Comparison of ENCODE assay signal across 10 cellular contexts in the genomic region with DNA sequence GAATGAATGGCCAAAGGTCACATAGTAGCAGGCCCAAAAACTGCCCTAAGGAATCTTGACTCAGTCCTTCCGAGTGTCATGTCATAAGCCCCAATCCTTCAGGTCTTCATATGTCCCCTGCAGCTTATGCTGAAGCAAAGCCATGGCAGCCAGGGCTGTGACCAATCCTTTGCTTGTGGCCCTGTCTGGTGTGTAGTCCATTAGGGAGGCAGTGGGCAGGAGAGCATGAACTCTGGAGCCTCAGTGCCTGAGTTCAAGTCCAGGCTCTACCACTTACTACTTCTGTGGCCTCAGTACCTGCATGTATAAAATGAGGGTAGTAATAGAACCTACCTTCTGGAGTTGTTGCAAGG. TPM values are rescaled to one million over a fixed set of nuclear protein-coding genes. Genes with fewer than 3 reads are reported as not detected.
DNase-seq lines count a peak whose midpoint lies in the region; ATAC-seq, FAIRE-seq and TF ChIP-seq lines count a peak whose summit lies in the region.
"Had no signal": no experiment of that assay in that cellular context is flagged by ENCODE, and none has a peak within 500 bp of the region (broad histone marks: within the 10 kb centered on the region; RNA-seq: fewer than 3 reads in every experiment).

No MANE protein-coding gene starts in this region.

- H3K27me3 ChIP-seq in Caco-2 (replicated peaks; ENCODE audit: control insufficient read depth, insufficient read depth, low read length) = no peaks in the 10 kb centered on the region

- POLR2A ChIA-PET in A549 (lab: Yijun Ruan, JAX) = no interaction called here
- POLR2A ChIA-PET in Caco-2 (lab: Charles Lee) = interaction anchor here (0.7 to 1.0 kb wide), 2 partner anchors 9 to 18 kb away, joined by 4 read pairs; no protein-coding TSS in a partner anchor

- peaks cover 8% of the 10 kb centered on the region for H3K36me3 ChIP-seq in Caco-2 (ENCODE audit: control insufficient read depth, insufficient read depth, low read length)

- no peak for TF ChIP-seq RAD21 in A549 (conservative IDR thresholded peaks at IDR 0.05 in 1 of 2, IDR thresholded peaks at IDR 0.05 in 1 of 2)

- WGBS in A549 (ENCODE audit: missing lambda C conversion rate) = 60% methylated on average over 1 of the region's 1 CpG

- no TSS peak for BruUV-seq in Caco-2 (replicated peaks; lab: Mats Ljungman, UMichigan)

- H3K36me3 Mint-ChIP-seq in Caco-2 (ENCODE audit: insufficient read depth, unreplicated experiment) (peaks cover 57% of the 10 kb centered on the region), nephron progenitor cell (ENCODE audit: low read depth) (peaks cover 35% of the 10 kb centered on the region)

- H3K4me1 Mint-ChIP-seq in Caco-2 (ENCODE audit: low read depth, unreplicated experiment) = peaks cover 39% of the 10 kb centered on the region
- peaks cover 72% of the 10 kb centered on the region for H3K4me1 Mint-ChIP-seq in nephron progenitor cell

- H3K27me3 Mint-ChIP-seq in Caco-2 (ENCODE audit: insufficient read depth, unreplicated experiment) (no peaks in the 10 kb centered on the region), nephron progenitor cell (ENCODE audit: low read depth, poor library complexity) (peaks cover 14% of the 10 kb centered on the region)

- H3K27ac ChIP-seq in A549 (peak overlapping the region; percentile 81 to 84), coronary artery (peak overlapping the region; percentile 95 to 96)
- H3K27ac ChIP-seq: HL-60 had no signal

- no peak for TF ChIP-seq CTCF in A549 (IDR thresholded peaks at IDR 0.05)
- TF ChIP-seq CTCF in Caco-2 (IDR thresholded peaks at IDR 0.05; ENCODE audit: insufficient read depth in 1 of 2, low read depth in 1 of 2, low read length in 1 of 2, severe bottlenecking in 1 of 2, unreplicated experiment in 1 of 2) = no peak
- TF ChIP-seq CTCF in coronary artery (IDR thresholded peaks at IDR 0.05) = no peak
- TF ChIP-seq CTCF in nephron progenitor cell (IDR thresholded peaks at IDR 0.05) = no peak

- DNase-seq in A549 (ENCODE audit: low read depth in 1 of 2, low spot score in 1 of 2) (no peak), Caco-2 (peak in 1 of 2 experiments; percentile 37), coronary artery (ENCODE audit: low spot score) (no peak), nephron progenitor cell (no peak), GM19240 (ENCODE audit: insufficient read length, low spot score) (no peak)
- DNase-seq in central memory CD4-positive, alpha-beta T cell = no peak
- DNase-seq: activated CD8-positive, alpha-beta memory T cell treated with anti-CD3 and anti-CD28 coated beads, Interleukin-2, amount 50 U/mL, for 48 hours had no signal

- H3K27ac Mint-ChIP-seq in Caco-2 (ENCODE audit: unreplicated experiment) (peak overlapping the region; percentile 72), nephron progenitor cell (peak overlapping the region; percentile 29)

- no peaks in the 10 kb centered on the region for H3K9me3 Mint-ChIP-seq in Caco-2 (ENCODE audit: unreplicated experiment)
- H3K9me3 Mint-ChIP-seq in nephron progenitor cell = no peaks in the 10 kb centered on the region

- intact Hi-C loops in Caco-2 (cut with micrococcal nuclease; ENCODE audit: unreplicated experiment) = loop anchor here (2.0 kb wide), 1 partner anchor 18 kb away; no protein-coding TSS in a partner anchor

- no peak for TF ChIP-seq POLR2A in A549 (IDR thresholded peaks at IDR 0.05; ENCODE audit: low read length)

- H3K9me3 ChIP-seq in A549 (no peaks in the 10 kb centered on the region), Caco-2 (no peaks in the 10 kb centered on the region)

- peak overlapping the region; percentile 75 for H3K4me2 ChIP-seq in A549

- FAIRE-seq in A549 (lab: Jason Lieb, UNC) = no peak

- CTCF ChIA-PET in A549 (lab: Yijun Ruan, JAX) = interaction anchor here (1.0 to 3.9 kb wide), 2 partner anchors 16 to 18 kb away, joined by 3 to 11 read pairs; no protein-coding TSS in a partner anchor
- CTCF ChIA-PET in Caco-2 (lab: Charles Lee) = no interaction called here

- H3K4me1 ChIP-seq in A549 = peaks cover 80% of the 10 kb centered on the region
- peaks cover 69% of the 10 kb centered on the region for H3K4me1 ChIP-seq in Caco-2

- TF ChIP-seq EP300 in A549 (IDR thresholded peaks at IDR 0.05) = no peak

- H3K4me3 ChIP-seq in A549 = no peak overlapping the region
- no peak overlapping the region for H3K4me3 ChIP-seq in Caco-2 (ENCODE audit: low read depth, low read length)
- H3K4me3 ChIP-seq in coronary artery = no peak overlapping the region

- ATAC-seq in A549 (no peak), HG02588 (IDR thresholded peaks at IDR 0.05; ENCODE audit: unreplicated experiment) (no peak), GM19395 (IDR thresholded peaks at IDR 0.05; ENCODE audit: unreplicated experiment) (no peak)

- H3K4me3 Mint-ChIP-seq in Caco-2 (ENCODE audit: unreplicated experiment) = no peak overlapping the region
- H3K4me3 Mint-ChIP-seq in nephron progenitor cell = peak overlapping the region; percentile 18

TF ChIP-seq in A549, 52 proteins besides CTCF, POLR2A, EP300 and RAD21:
- TF ChIP-seq RNF2 (IDR thresholded peaks at IDR 0.05; ENCODE audit: borderline replicate concordance, low read depth) = no peak
- TF ChIP-seq FOXS1 (CRISPR knock-in tag; IDR thresholded peaks at IDR 0.05) = no peak
- TF ChIP-seq ZC3H11A (IDR thresholded peaks at IDR 0.05) = no peak
- TF ChIP-seq, protein P1, sequence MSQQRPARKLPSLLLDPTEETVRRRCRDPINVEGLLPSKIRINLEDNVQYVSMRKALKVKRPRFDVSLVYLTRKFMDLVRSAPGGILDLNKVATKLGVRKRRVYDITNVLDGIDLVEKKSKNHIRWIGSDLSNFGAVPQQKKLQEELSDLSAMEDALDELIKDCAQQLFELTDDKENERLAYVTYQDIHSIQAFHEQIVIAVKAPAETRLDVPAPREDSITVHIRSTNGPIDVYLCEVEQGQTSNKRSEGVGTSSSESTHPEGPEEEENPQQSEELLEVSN (IDR thresholded peaks at IDR 0.05; ENCODE audit: borderline replicate concordance, low read depth) = no peak
- no peak for TF ChIP-seq ESRRA (IDR thresholded peaks at IDR 0.05; ENCODE audit: borderline replicate concordance, low read length)
- TF ChIP-seq NFE2L2 (conservative IDR thresholded peaks at IDR 0.05; ENCODE audit: low read length) = no peak
- TF ChIP-seq HOXA7 (CRISPR knock-in tag; IDR thresholded peaks at IDR 0.05) = no peak
- TF ChIP-seq CHD2 (IDR thresholded peaks at IDR 0.05; ENCODE audit: low read length, partially characterized antibody) = no peak
TF ChIP-seq in A549: peak in this region for 0.

RNA-seq across cellular contexts. Expression of gene PLEKHG3, which starts 20.3 kb away (rescaled TPM):
- polyA plus RNA-seq in A549 (2011; rRNA removed) (29.8 and 30.5 TPM in 2 replicates), A549 (2017; fragmentation: RNase III; extraction: RNeasy Plus Mini Kit Qiagen cat#74134 plus additional on column Dnase treatment) (21.9 to 26.4 TPM (median 23.2 TPM) in 3 replicates)
- 23.4 and 33.9 TPM in 2 replicates for polyA plus RNA-seq in A549 (2012; cell fraction: cytosol; rRNA removed)
- polyA plus RNA-seq in A549 (2012; cell fraction: nucleus; rRNA removed) = 69.3 and 101 TPM in 2 replicates
- 46.3 and 47.5 TPM in 2 replicates for polyA minus RNA-seq in A549 (2011; rRNA and poly(A)+ RNA removed)
- total RNA-seq in Caco-2 (2022) = 85.9 and 90.8 TPM in 2 replicates
